ENCODE assay signal across 11 cellular contexts in the genomic region with DNA sequence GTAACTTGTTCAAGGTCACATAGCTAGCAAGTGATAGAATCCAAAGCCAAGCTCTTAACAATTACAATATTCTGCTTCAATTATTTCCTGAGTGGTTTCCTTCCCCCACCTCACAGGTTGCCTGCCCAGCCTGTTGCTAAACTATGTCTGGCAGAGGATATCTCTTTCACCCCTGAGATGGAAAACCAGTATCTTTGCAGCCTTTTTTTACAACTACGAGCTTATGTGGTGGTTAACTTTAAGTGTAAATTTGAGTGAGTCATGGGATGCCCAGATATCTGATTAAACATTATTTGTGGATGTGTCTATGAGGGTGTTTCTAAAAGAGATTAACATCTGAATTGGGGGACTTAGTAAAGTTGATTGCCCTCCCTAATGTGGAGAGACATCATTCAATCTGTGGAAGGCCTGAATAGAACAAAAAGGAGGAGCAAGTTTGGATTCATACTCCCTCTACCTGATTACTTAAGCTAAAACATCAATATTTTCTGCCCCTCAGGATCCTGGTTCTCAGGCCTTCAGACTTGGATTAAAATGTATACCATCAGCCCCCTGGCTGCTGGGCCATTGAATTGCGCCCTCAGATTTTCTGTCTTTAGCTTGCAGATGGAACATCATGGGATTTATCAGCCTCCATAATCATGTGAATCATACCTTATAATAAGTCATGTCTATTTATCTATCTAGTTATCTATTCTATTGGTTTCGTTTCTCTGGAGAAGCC.
DNase-seq lines count a peak whose midpoint lies in the region; ATAC-seq and TF ChIP-seq lines count a peak whose summit lies in the region.
"Had no signal": no experiment of that assay in that cellular context is flagged by ENCODE, and none has a peak within 500 bp of the region (broad histone marks: within the 10 kb centered on the region; RNA-seq: fewer than 3 reads in every experiment).

No MANE protein-coding gene starts in this region.

- H3K27me3 ChIP-seq in BJ (ENCODE audit: control insufficient read depth, insufficient read depth, low read length) (no peaks in the 10 kb centered on the region), HAP-1 (ENCODE audit: low read depth) (no peaks in the 10 kb centered on the region)
- no peaks in the 10 kb centered on the region for H3K27me3 ChIP-seq in CD4-positive, alpha-beta T cell (ENCODE audit: control insufficient read depth, insufficient read depth, low read length)

- intact Hi-C loops in CD4-positive, alpha-beta T cell (cut with DNase I, micrococcal nuclease): no loop called here

- CTCF ChIA-PET in BJ (lab: Yijun Ruan, JAX): interaction anchor here (0.6 to 1.3 kb wide), 7 partner anchors 32 to 323 kb away, joined by 3 to 5 read pairs (median 3); no protein-coding TSS in a partner anchor
- CTCF ChIA-PET in CD4-positive, alpha-beta T cell (lab: Charles Lee): no interaction called here

- no peak for DNase-seq in BJ (ENCODE audit: low read depth)
- peak; percentile 4 for DNase-seq in HuH-7 (ENCODE audit: low spot score)
- DNase-seq in iris pigment epithelial cell (ENCODE audit: low read depth): peak; percentile 79
- DNase-seq in AML-193 (lab: John Stamatoyannopoulos, UW): no peak
- no peak for DNase-seq in CD4-positive, alpha-beta T cell
- DNase-seq in HAP-1 (ENCODE audit: low spot score in 2 of 2): no peak
- DNase-seq: amygdala, NCI-H446 treated with DMSO at 0.1 percent for 48 hours had no signal

- H3K9me3 ChIP-seq in CD4-positive, alpha-beta T cell (ENCODE audit: control insufficient read depth, low read length): no peaks in the 10 kb centered on the region
- H3K9me3 ChIP-seq in HAP-1: no peaks in the 10 kb centered on the region

- no peak for ATAC-seq in CD4-positive, alpha-beta T cell (ENCODE audit: poor library complexity)
- no peak for ATAC-seq in HG02623 (IDR thresholded peaks at IDR 0.05; ENCODE audit: unreplicated experiment)

- H3K36me3 ChIP-seq in BJ (ENCODE audit: control insufficient read depth, insufficient read depth, low read length): no peaks in the 10 kb centered on the region
- no peaks in the 10 kb centered on the region for H3K36me3 ChIP-seq in HAP-1 (replicated peaks)

- TF ChIP-seq CTCF in BJ (IDR thresholded peaks at IDR 0.05; ENCODE audit: insufficient read depth, low read depth, low read length) (peak; percentile 50), WI38 (IDR thresholded peaks at IDR 0.05; ENCODE audit: low read depth, low read length) (peak; percentile 46)
- TF ChIP-seq CTCF in CD4-positive, alpha-beta T cell (IDR thresholded peaks at IDR 0.05): no peak

- no peaks in the 10 kb centered on the region for H3K4me1 Mint-ChIP-seq in CD4-positive, alpha-beta T cell (ENCODE audit: low read depth)

- H3K4me3 Mint-ChIP-seq in CD4-positive, alpha-beta T cell: no peak overlapping the region
- H3K4me3 Mint-ChIP-seq: stimulated activated naive CD8-positive, alpha-beta T cell treated with anti-CD3 and anti-CD28 coated beads, Interleukin-15, Interleukin-2, amounts not matched to agents 100 ng/mL and 50 ng/mL, for 24 hours had no signal

- H3K27ac ChIP-seq in CD4-positive, alpha-beta T cell (ENCODE audit: low read depth, low read length): no peak overlapping the region

- no peak overlapping the region for H3K27ac Mint-ChIP-seq in CD4-positive, alpha-beta T cell
- H3K27ac Mint-ChIP-seq: stimulated activated naive CD8-positive, alpha-beta T cell treated with anti-CD3 and anti-CD28 coated beads, Interleukin-15, Interleukin-2, amounts not matched to agents 100 ng/mL and 50 ng/mL, for 24 hours had no signal

- no peak overlapping the region for H3K4me3 ChIP-seq in BJ (ENCODE audit: low read depth, low read length)
- no peak overlapping the region for H3K4me3 ChIP-seq in WI38 (ENCODE audit: low read depth, low read length)
- no peak overlapping the region for H3K4me3 ChIP-seq in HAP-1

- no peaks in the 10 kb centered on the region for H3K4me1 ChIP-seq in HAP-1

- no peaks in the 10 kb centered on the region for H3K36me3 Mint-ChIP-seq in CD4-positive, alpha-beta T cell (ENCODE audit: low read depth)

- peaks cover 10% of the 10 kb centered on the region for H3K9me3 Mint-ChIP-seq in CD4-positive, alpha-beta T cell

- H3K27me3 Mint-ChIP-seq in CD4-positive, alpha-beta T cell: no peaks in the 10 kb centered on the region
- H3K27me3 Mint-ChIP-seq: stimulated activated naive CD8-positive, alpha-beta T cell treated with anti-CD3 and anti-CD28 coated beads, Interleukin-15, Interleukin-2, amounts not matched to agents 100 ng/mL and 50 ng/mL, for 24 hours had no signal

- POLR2A ChIA-PET in BJ (lab: Charles Lee): no interaction called here
- POLR2A ChIA-PET in CD4-positive, alpha-beta T cell (lab: Charles Lee): no interaction called here

- in situ Hi-C loops in HAP-1 (cut with MboI; ENCODE audit: low sequenced_read_pairs): no loop called here

Comparison
In these comparisons a context has a peak if more than half of its experiments do, and no peak if none do; other contexts are left out.
1. DNase-seq: peak in HuH-7 (single experiment) and iris pigment epithelial cell (single experiment); none in BJ (single experiment), AML-193 (0 of 2), CD4-positive, alpha-beta T cell (0 of 10) and HAP-1 (0 of 2).